ENCODE assay signal across 8 cellular contexts in genomic region chr11:65501005-65501529, GRCh38. TPM values are rescaled to one million over a fixed set of nuclear protein-coding genes. Genes with fewer than 3 reads are reported as not detected.
DNase-seq lines count a peak whose midpoint lies in the region; ATAC-seq and TF ChIP-seq lines count a peak whose summit lies in the region.

No MANE protein-coding gene starts in this region.

- peaks cover 95% of the 10 kb centered on the region for H3K79me2 ChIP-seq in OCI-LY7 (ENCODE audit: insufficient read depth, low read depth, low read length)

- H3K36me3 ChIP-seq in OCI-LY7 (ENCODE audit: insufficient read depth, low read length) (peaks cover 71% of the 10 kb centered on the region), psoas muscle (ENCODE audit: insufficient read depth in 1 of 2, low read depth in 1 of 2) (peaks cover 8 to 64% of the 10 kb centered on the region in 2 donors)

- no peaks in the 10 kb centered on the region for H3K9me2 ChIP-seq in OCI-LY7 (ENCODE audit: insufficient read depth, low read length)

- DNase-seq in ELR (ENCODE audit: low read depth) (peak; percentile 43), OCI-LY7 (ENCODE audit: low spot score) (peak; percentile 48), erythroblast (lab: John Stamatoyannopoulos, UW) (peak; percentile 65 to 82), psoas muscle (no peak), amygdala (lab: John Stamatoyannopoulos, UW) (no peak)
- no peak for DNase-seq in stimulated activated naive CD8-positive, alpha-beta T cell treated with anti-CD3 and anti-CD28 coated beads, Interleukin-15, Interleukin-2, amounts not matched to agents 100 U/mL and 50 U/mL, for 24 hours
- DNase-seq in stimulated activated CD4-positive, alpha-beta T cell treated with anti-CD3 and anti-CD28 coated beads, Interleukin-15, amount 100 ng/mL, for 24 hours = no peak

- H3K27me3 ChIP-seq in psoas muscle (ENCODE audit: insufficient read depth in 3 of 3, low read length in 2 of 3) = no peaks in the 10 kb centered on the region

- H3K4me1 ChIP-seq in OCI-LY7 (ENCODE audit: insufficient read depth, low read length, poor library complexity, severe bottlenecking) (peaks cover 43% of the 10 kb centered on the region), psoas muscle (peaks cover 26% of the 10 kb centered on the region)

- ATAC-seq in psoas muscle (no peak), HG03571 (IDR thresholded peaks at IDR 0.05; ENCODE audit: unreplicated experiment) (no peak)
- no peak for ATAC-seq in stimulated activated naive CD8-positive, alpha-beta T cell treated with anti-CD3 and anti-CD28 coated beads, Interleukin-15, Interleukin-2, amounts not matched to agents 100 U/mL and 50 U/mL, for 24 hours

- no peak for TF ChIP-seq POLR2A in erythroblast (IDR thresholded peaks at IDR 0.05; ENCODE audit: low read length)

- WGBS in psoas muscle, 3 donors = 0% methylated on average over 4 of the region's 4 CpGs

- intact Hi-C loops in OCI-LY7 (cut with micrococcal nuclease; ENCODE audit: unreplicated experiment) = no loop called here
- intact Hi-C loops in psoas muscle (cut with DNase I) = loop anchor here in 1 of 2 donors (2.0 kb wide), 1 partner anchor 24 kb away; no protein-coding TSS in a partner anchor

- CTCF ChIA-PET in OCI-LY7 (lab: Charles Lee; ENCODE audit: unreplicated experiment) = no interaction called here

- POLR2A ChIA-PET in OCI-LY7 (lab: Charles Lee) = interaction anchor here (1.1 to 7.8 kb wide), 7 partner anchors 7 to 114 kb away, joined by 4 to 237 read pairs (median 90); partner anchors contain the start of genes FRMD8 and NEAT1

- peaks cover 68% of the 10 kb centered on the region for H4K20me1 ChIP-seq in OCI-LY7 (ENCODE audit: insufficient read depth, low read length)

- H3K9me3 ChIP-seq in OCI-LY7 (ENCODE audit: low read length) (no peaks in the 10 kb centered on the region), psoas muscle (no peaks in the 10 kb centered on the region)

- peak overlapping the region; percentile 79 for H3K4me3 ChIP-seq in OCI-LY7 (ENCODE audit: low read depth, low read length, poor library complexity, severe bottlenecking)
- peak overlapping the region; percentile 92 for H3K4me3 ChIP-seq in psoas muscle

- peak overlapping the region; percentile 98 for H3K4me2 ChIP-seq in OCI-LY7 (ENCODE audit: low read length)

- no TSS peak for BruUV-seq in OCI-LY7 (replicated peaks; lab: Mats Ljungman, UMichigan)

- TF ChIP-seq CTCF in OCI-LY7 (conservative IDR thresholded peaks at IDR 0.05; ENCODE audit: low read length) (no peak), psoas muscle (IDR thresholded peaks at IDR 0.05) (no peak)

- peak overlapping the region; percentile 98 for H3K27ac ChIP-seq in OCI-LY7 (ENCODE audit: low read depth, low read length, poor library complexity, severe bottlenecking)
- H3K27ac ChIP-seq in psoas muscle = peak overlapping the region; percentile 99

- H2AFZ ChIP-seq in OCI-LY7 (ENCODE audit: low read length) = no peak overlapping the region

RNA-seq across cellular contexts. Expression of gene MALAT1, which starts 2.2 kb away (rescaled TPM):
- 3,446 and 3,598 TPM in 2 replicates for total RNA-seq in OCI-LY7 (2014; rRNA removed; shearing (Covaris generic))
- total RNA-seq in OCI-LY7 (2022) (5,974 and 7,097 TPM in 2 replicates), psoas muscle (over 10,000 TPM in 1 of 4 donors, 1,000 to 10,000 TPM in 3; 3,071 to 11,376 (median 4,986) TPM)
- polyA plus RNA-seq in psoas muscle = 100 to 1,000 TPM; 102 to 846 (median 299) TPM

RNA-seq across cellular contexts. Expression of gene SCYL1, which starts 23.8 kb away (rescaled TPM):
- total RNA-seq in OCI-LY7 (2014; rRNA removed; shearing (Covaris generic)) = 43.2 and 56.8 TPM in 2 replicates
- 62.9 and 70.0 TPM in 2 replicates for total RNA-seq in OCI-LY7 (2022)
- 100 to 1,000 TPM in 1 of 4 donors, 10 to 100 TPM in 3; 77.8 to 106 (median 92.6) TPM for total RNA-seq in psoas muscle
- 10 to 100 TPM; 66.9 to 87.4 (median 79.4) TPM for polyA plus RNA-seq in psoas muscle

RNA-seq across cellular contexts. Expression of gene LTBP3, which starts 57.1 kb away (rescaled TPM):
- total RNA-seq in OCI-LY7 (2014; rRNA removed; shearing (Covaris generic)) = 11.2 and 17.4 TPM in 2 replicates
- total RNA-seq in OCI-LY7 (2022) (10.0 and 13.8 TPM in 2 replicates), psoas muscle (10 to 100 TPM; 27.9 to 82.3 (median 51.4) TPM)
- 10 to 100 TPM; 12.7 to 19.2 (median 17.2) TPM for polyA plus RNA-seq in psoas muscle

Comparison
In these comparisons a context has a peak if more than half of its experiments do, and no peak if none do; other contexts are left out.
1. DNase-seq: peak in ELR (single experiment), OCI-LY7 (single experiment) and erythroblast (2 of 2); none in psoas muscle (0 of 2), stimulated activated naive CD8-positive, alpha-beta T cell treated with anti-CD3 and anti-CD28 coated beads, Interleukin-15, Interleukin-2, amounts not matched to agents 100 U/mL and 50 U/mL, for 24 hours (single experiment), stimulated activated CD4-positive, alpha-beta T cell treated with anti-CD3 and anti-CD28 coated beads, Interleukin-15, amount 100 ng/mL, for 24 hours (single experiment) and amygdala (0 of 56).